In the genomic region with DNA sequence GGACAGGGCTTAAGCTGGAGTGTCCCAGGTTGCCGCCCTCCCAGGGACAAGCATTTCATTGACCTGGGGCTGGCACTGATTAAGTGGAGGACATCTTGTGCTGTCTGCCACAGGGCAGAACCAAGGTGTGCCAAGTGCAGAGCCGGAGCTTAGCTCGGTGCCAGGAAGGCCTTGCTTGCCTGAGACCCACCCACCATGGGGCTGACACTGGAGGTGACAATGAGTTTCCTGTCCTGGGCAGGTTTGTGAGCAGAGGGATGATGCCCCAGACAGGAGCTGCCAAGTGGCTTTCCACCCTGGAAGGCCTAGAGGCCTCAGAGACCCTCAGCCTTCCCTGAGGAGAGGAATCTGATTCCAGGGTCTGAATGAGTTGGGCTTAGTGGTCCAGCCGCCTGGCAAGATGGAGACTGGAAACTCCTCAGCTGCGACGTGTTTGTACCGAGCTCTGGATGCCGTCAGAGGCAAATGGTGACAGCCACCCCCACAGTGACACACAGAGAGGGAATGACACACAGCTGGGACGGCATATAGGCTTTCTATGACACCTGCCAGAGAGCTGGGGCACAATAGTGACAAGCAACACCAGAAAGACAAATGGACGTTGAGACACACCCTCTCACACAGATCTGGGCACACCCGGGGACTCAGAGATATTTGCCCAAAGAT, we compare ENCODE assay signal across 1 cellular context.
TF ChIP-seq lines count a peak whose summit lies in the region.

No MANE protein-coding gene starts in this region.

TF ChIP-seq in neural cell, 6 proteins besides CTCF, POLR2A, EP300 and RAD21 (continued from another document):
- TF ChIP-seq, protein P1, sequence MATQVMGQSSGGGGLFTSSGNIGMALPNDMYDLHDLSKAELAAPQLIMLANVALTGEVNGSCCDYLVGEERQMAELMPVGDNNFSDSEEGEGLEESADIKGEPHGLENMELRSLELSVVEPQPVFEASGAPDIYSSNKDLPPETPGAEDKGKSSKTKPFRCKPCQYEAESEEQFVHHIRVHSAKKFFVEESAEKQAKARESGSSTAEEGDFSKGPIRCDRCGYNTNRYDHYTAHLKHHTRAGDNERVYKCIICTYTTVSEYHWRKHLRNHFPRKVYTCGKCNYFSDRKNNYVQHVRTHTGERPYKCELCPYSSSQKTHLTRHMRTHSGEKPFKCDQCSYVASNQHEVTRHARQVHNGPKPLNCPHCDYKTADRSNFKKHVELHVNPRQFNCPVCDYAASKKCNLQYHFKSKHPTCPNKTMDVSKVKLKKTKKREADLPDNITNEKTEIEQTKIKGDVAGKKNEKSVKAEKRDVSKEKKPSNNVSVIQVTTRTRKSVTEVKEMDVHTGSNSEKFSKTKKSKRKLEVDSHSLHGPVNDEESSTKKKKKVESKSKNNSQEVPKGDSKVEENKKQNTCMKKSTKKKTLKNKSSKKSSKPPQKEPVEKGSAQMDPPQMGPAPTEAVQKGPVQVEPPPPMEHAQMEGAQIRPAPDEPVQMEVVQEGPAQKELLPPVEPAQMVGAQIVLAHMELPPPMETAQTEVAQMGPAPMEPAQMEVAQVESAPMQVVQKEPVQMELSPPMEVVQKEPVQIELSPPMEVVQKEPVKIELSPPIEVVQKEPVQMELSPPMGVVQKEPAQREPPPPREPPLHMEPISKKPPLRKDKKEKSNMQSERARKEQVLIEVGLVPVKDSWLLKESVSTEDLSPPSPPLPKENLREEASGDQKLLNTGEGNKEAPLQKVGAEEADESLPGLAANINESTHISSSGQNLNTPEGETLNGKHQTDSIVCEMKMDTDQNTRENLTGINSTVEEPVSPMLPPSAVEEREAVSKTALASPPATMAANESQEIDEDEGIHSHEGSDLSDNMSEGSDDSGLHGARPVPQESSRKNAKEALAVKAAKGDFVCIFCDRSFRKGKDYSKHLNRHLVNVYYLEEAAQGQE (IDR thresholded peaks at IDR 0.05; ENCODE audit: borderline replicate concordance), result no peak
- no peak for TF ChIP-seq POLR2AphosphoS5 (IDR thresholded peaks at IDR 0.05)
